Comparison of ENCODE assay signal across 8 cellular contexts in the genomic region with DNA sequence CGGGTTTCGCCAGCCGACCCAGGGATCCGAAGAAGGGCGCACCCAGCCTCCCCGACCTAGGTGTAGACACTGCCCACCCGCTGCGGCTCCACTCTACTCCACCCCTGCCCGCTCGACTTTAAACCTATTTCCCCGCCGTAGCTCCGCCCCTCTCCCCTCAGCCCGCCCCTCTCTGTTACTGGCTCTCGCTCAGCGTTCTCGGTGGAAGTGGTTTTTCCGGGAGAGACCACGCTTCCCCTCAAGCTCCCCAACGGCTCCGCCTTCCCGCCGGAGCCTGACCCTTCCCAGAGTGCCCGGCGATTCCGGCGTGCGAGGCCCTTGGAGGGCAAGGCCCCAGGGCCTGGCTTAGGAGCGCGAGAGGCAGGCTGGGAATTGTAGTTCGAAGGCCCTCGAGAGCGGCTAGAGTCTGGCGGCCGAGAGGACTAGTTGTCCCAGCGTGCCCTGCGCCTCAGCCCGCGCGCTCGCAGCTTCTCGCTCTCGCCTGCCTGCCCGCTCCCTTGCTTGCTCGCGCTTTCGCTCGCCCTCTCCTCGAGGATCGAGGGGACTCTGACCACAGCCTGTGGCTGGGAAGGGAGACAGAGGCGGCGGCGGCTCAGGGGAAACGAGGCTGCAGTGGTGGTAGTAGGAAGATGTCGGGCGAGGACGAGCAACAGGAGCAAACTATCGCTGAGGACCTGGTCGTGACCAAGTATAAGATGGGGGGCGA. TPM values are rescaled to one million over a fixed set of nuclear protein-coding genes. Genes with fewer than 3 reads are reported as not detected.
DNase-seq lines count a peak whose midpoint lies in the region; ATAC-seq and TF ChIP-seq lines count a peak whose summit lies in the region.

Gene PA2G4 (plus strand): TSS at position 451 of the 706 bp plus-strand sequence. CDS start 179 bp downstream, at position 630.

- TF ChIP-seq CTCF in right atrium auricular region (IDR thresholded peaks at IDR 0.05) = no peak
- peak in 3 of 4 experiments; percentile 18 to 43 (median 19) for TF ChIP-seq CTCF in uterus (IDR thresholded peaks at IDR 0.05)

- ATAC-seq in GM18499 (IDR thresholded peaks at IDR 0.05; ENCODE audit: insufficient read depth, unreplicated experiment) = peak; percentile 73
- peak; percentile 88 for ATAC-seq in HG02943 (IDR thresholded peaks at IDR 0.05; ENCODE audit: low read depth, unreplicated experiment)

- H3K9me3 ChIP-seq in right atrium auricular region = no peaks in the 10 kb centered on the region
- H3K9me3 ChIP-seq in uterus = no peaks in the 10 kb centered on the region

- TF ChIP-seq POLR2A in uterus (IDR thresholded peaks at IDR 0.05) = peak; percentile 84 to 90

- H3K4me1 ChIP-seq in right atrium auricular region (peaks cover 0 to 24% of the 10 kb centered on the region in 2 donors), uterus (peaks cover 0 to 7% of the 10 kb centered on the region in 2 donors)

- H3K27ac ChIP-seq in right atrium auricular region = peak within 1 kb of the TSS; percentile 83 to 87
- peak within 1 kb of the TSS; percentile 82 to 88 for H3K27ac ChIP-seq in uterus

- H3K27me3 ChIP-seq in right atrium auricular region = no peaks in the 10 kb centered on the region
- H3K27me3 ChIP-seq in uterus = no peaks in the 10 kb centered on the region

- DNase-seq in NCI-H187 treated with DMSO at 0.1 percent for 48 hours (lab: John Stamatoyannopoulos, UW) (peak; percentile 96), anterior cingulate cortex (lab: John Stamatoyannopoulos, UW) (peak; percentile 66 to 99 (median 95)), right atrium auricular region (ENCODE audit: low spot score) (peak; percentile 97), pulmonary artery endothelial cell (ENCODE audit: low read depth, low spot score) (peak; percentile 96), uterus (peak; percentile 97 to 98)

- intact Hi-C loops in T-helper 2 cell treated with Interferon-gamma antibody and Interleukin-4, amounts not matched to agents 100 ng/mL and 5 ng/mL, for 36 hours (cut with micrococcal nuclease) = loop anchor here (1.0 to 2.0 kb wide), 10 partner anchors 14 to 287 kb away; partner anchors contain the start of genes DNAJC14, MYL6, RPS26 and SARNP
- intact Hi-C loops in uterus (cut with DNase I; ENCODE audit: low total_unique reads) = no loop called here

- peak within 1 kb of the TSS; percentile 68 to 78 for H3K4me3 ChIP-seq in right atrium auricular region
- peak within 1 kb of the TSS; percentile 86 to 89 for H3K4me3 ChIP-seq in uterus

- H3K36me3 ChIP-seq in right atrium auricular region (peaks cover 25% of the 10 kb centered on the region), uterus (no peaks in the 10 kb centered on the region)

RNA-seq across cellular contexts. Expression of gene PA2G4, which starts in this region (rescaled TPM):
- 273 and 291 TPM in 2 replicates for total RNA-seq in T-helper 2 cell treated with Interferon-gamma antibody and Interleukin-4, amounts not matched to agents 100 ng/mL and 5 ng/mL, for 36 hours
- total RNA-seq in right atrium auricular region = 100 to 1,000 TPM in 1 of 2 donors, 10 to 100 TPM in 1; 91.4 to 116 TPM
- total RNA-seq in pulmonary artery endothelial cell = 240 and 266 TPM in 2 replicates
- 100 to 1,000 TPM in 1 of 4 donors, 10 to 100 TPM in 3; 64.4 to 120 (median 81.0) TPM for total RNA-seq in uterus

Comparison
In these comparisons a context has a peak if more than half of its experiments do, and no peak if none do; other contexts are left out.
1. Peak in every context shown above with its lines: DNase-seq, ATAC-seq, H3K4me3 ChIP-seq and H3K27ac ChIP-seq.
2. CTCF ChIP-seq: peak in uterus (3 of 4); none in right atrium auricular region (0 of 2).